2 cellular contexts compared by ENCODE assay signal in genomic region chr22:39315389-39315788, GRCh38.
TF ChIP-seq lines count a peak whose summit lies in the region.

No MANE protein-coding gene starts in this region.

TF ChIP-seq in SK-N-SH, 30 proteins besides CTCF, POLR2A, EP300 and RAD21 (continued from another document):
- TF ChIP-seq ZBTB33 (IDR thresholded peaks at IDR 0.05; ENCODE audit: borderline replicate concordance, low read depth), result no peak
- no peak for TF ChIP-seq SMC3 (IDR thresholded peaks at IDR 0.05; ENCODE audit: low read depth, low read length)

TF ChIP-seq in SK-N-SH treated with all-trans-retinoic acid at 6 μM for 48 hours, 23 proteins besides CTCF, POLR2A, EP300 and RAD21 (continued from another document):
- TF ChIP-seq TCF4 (CRISPR knock-in tag; IDR thresholded peaks at IDR 0.05; ENCODE audit: borderline replicate concordance) (no peak), CREB5 (CRISPR knock-in tag; IDR thresholded peaks at IDR 0.05; ENCODE audit: low read depth) (no peak), GLIS3 (CRISPR knock-in tag; IDR thresholded peaks at IDR 0.05) (no peak), OSR1 (CRISPR knock-in tag; IDR thresholded peaks at IDR 0.05) (no peak), ZFP3 (CRISPR knock-in tag; IDR thresholded peaks at IDR 0.05) (no peak), CSDC2 (CRISPR knock-in tag; IDR thresholded peaks at IDR 0.05) (no peak)
